In the genomic region with DNA sequence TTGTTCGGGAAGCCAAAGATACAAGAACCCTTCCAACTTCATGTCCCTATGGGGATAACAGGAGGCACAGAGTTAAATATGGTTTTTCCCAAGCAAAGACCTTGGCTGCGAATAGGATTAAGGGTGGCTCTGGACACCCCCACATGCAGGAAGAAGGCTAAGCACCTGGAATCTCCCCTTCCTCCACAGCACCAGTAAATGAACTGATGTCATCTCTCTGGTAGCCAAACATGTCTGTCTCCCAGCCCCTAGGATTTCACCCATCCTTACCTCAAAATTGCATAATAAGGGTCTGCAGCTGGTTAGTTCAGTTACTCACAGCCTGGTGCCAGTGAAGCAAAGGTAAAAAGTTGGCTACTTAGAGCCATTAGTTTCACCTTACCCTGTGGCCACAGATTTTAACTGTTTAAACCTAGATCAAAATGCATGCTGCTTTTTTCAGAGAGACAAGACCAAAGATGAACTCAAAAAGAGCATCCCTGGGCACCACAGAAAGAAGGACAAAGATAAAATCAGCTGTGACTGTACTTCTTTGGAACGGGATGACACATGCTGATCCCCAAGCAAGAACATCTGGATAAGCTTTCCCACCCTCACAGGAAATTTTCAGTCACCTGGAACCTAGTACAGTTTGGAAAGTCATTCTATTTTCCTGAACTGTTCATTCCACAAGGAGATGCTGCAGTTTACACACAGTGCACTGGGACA, we compare ENCODE assay signal across 9 cellular contexts.
A peak's percentile ranks its signal among the peaks of the same experiment; 100 is the strongest.
DNase-seq lines count a peak whose midpoint lies in the region; ATAC-seq and TF ChIP-seq lines count a peak whose summit lies in the region.
"Had no signal": no experiment of that assay in that cellular context is flagged by ENCODE, and none has a peak within 500 bp of the region (broad histone marks: within the 10 kb centered on the region; RNA-seq: fewer than 3 reads in every experiment).

No MANE protein-coding gene starts in this region.

- no peak overlapping the region for H2AK5ac ChIP-seq in trophoblast cell (ENCODE audit: low read length)

- no peak overlapping the region for H3K23ac ChIP-seq in trophoblast cell (ENCODE audit: low read length)

- no CpG with 5 or more reads among the region's 3 CpGs for WGBS in trophoblast cell (ENCODE audit: extremely low coverage, insufficient coverage, insufficient read length)
- WGBS in testis, 2 donors, result 32 to 48% methylated on average over 3 of the region's 3 CpGs

- H2AFZ ChIP-seq in trophoblast cell (ENCODE audit: insufficient read depth, low read length, poor library complexity), result no peak overlapping the region

- intact Hi-C loops in testis (cut with DNase I; ENCODE audit: low total_unique reads), result no loop called here

- H3K36me3 ChIP-seq in trophoblast cell (ENCODE audit: control insufficient read depth in 1 of 2, insufficient read depth in 2 of 2, low read length in 2 of 2), result peaks cover 0 to 4% of the 10 kb centered on the region in 2 experiments
- H3K36me3 ChIP-seq in testis (ENCODE audit: low read depth, missing control alignments), result no peaks in the 10 kb centered on the region

- H3K9ac ChIP-seq in trophoblast cell (ENCODE audit: low read length), result no peak overlapping the region

- H3K4me3 ChIP-seq in epithelial cell of esophagus (ENCODE audit: low read length) (no peak overlapping the region), trophoblast cell (ENCODE audit: low read depth, low read length) (no peak overlapping the region), testis (no peak overlapping the region)

- no peak overlapping the region for H3K18ac ChIP-seq in trophoblast cell (ENCODE audit: low read length)

- no peaks in the 10 kb centered on the region for H3K79me2 ChIP-seq in trophoblast cell (ENCODE audit: control insufficient read depth, insufficient read depth, low read length, poor library complexity)

- H3K4me1 ChIP-seq in trophoblast cell (ENCODE audit: control insufficient read depth in 1 of 2, insufficient read depth in 2 of 2, low read length in 2 of 2) (peaks cover 23 to 35% of the 10 kb centered on the region in 2 experiments), testis (peaks cover 33% of the 10 kb centered on the region)

- ATAC-seq in GM21576 (IDR thresholded peaks at IDR 0.05; ENCODE audit: unreplicated experiment) (no peak), esophagus mucosa (no peak)

- H4K91ac ChIP-seq in trophoblast cell (ENCODE audit: low read depth, low read length), result no peak overlapping the region

- no peak overlapping the region for H2BK12ac ChIP-seq in trophoblast cell (ENCODE audit: low read length)

- H2BK120ac ChIP-seq in trophoblast cell (ENCODE audit: insufficient read depth, low read length, poor library complexity), result no peak overlapping the region

- H3K9me3 ChIP-seq in trophoblast cell (ENCODE audit: insufficient read depth, low read depth, low read length) (peaks cover 4% of the 10 kb centered on the region), testis (no peaks in the 10 kb centered on the region)

- H3K14ac ChIP-seq in trophoblast cell (ENCODE audit: low read length), result no peak overlapping the region

- peak overlapping the region; percentile 26 for H2BK5ac ChIP-seq in trophoblast cell (ENCODE audit: low read depth, low read length, poor library complexity)

- H3K79me1 ChIP-seq in trophoblast cell (ENCODE audit: low read length), result peaks cover 22% of the 10 kb centered on the region

- peak overlapping the region; percentile 25 for H3K4me2 ChIP-seq in trophoblast cell (ENCODE audit: low read length)

- no peak for TF ChIP-seq POLR2A in testis (IDR thresholded peaks at IDR 0.05)

- no peak overlapping the region for H4K12ac ChIP-seq in trophoblast cell (ENCODE audit: low read depth, low read length)

- TF ChIP-seq CTCF in epithelial cell of esophagus (IDR thresholded peaks at IDR 0.05; ENCODE audit: insufficient read depth, low read depth, low read length, missing control alignments) (no peak), testis (IDR thresholded peaks at IDR 0.05) (no peak)

- no peak overlapping the region for H4K8ac ChIP-seq in trophoblast cell (ENCODE audit: low read depth, low read length)

- H3K27ac ChIP-seq in trophoblast cell (ENCODE audit: low read depth, low read length), result peak overlapping the region; percentile 77
- H3K27ac ChIP-seq in testis, result peak overlapping the region in 1 of 2 donors; percentile 76

- DNase-seq in ELF-1 (ENCODE audit: low read depth, low spot score), result peak; percentile 36
- DNase-seq in MV-4-11 (lab: John Stamatoyannopoulos, UW), result peak; percentile 45
- DNase-seq in epithelial cell of esophagus (ENCODE audit: low read depth), result peak; percentile 89
- DNase-seq in trophoblast cell, result peak; percentile 76 to 88
- DNase-seq in GDM1 (lab: John Stamatoyannopoulos, UW), result no peak
- DNase-seq in testis, result no peak
- DNase-seq: stimulated activated naive CD4-positive, alpha-beta T cell treated with Interleukin-2 at 50 U/mL for 16 hours had no signal

- no peaks in the 10 kb centered on the region for H3K27me3 ChIP-seq in trophoblast cell (ENCODE audit: insufficient read depth, low read length)
- no peaks in the 10 kb centered on the region for H3K27me3 ChIP-seq in testis

- H3K4ac ChIP-seq in trophoblast cell (ENCODE audit: low read depth, low read length), result no peak overlapping the region

Comparison
In these comparisons a context has a peak if more than half of its experiments do, and no peak if none do; other contexts are left out.
1. DNase-seq: peak in ELF-1 (single experiment), MV-4-11 (single experiment), epithelial cell of esophagus (single experiment) and trophoblast cell (2 of 2); none in GDM1 (single experiment) and testis (single experiment).